22 cellular contexts compared by ENCODE assay signal in the genomic region with DNA sequence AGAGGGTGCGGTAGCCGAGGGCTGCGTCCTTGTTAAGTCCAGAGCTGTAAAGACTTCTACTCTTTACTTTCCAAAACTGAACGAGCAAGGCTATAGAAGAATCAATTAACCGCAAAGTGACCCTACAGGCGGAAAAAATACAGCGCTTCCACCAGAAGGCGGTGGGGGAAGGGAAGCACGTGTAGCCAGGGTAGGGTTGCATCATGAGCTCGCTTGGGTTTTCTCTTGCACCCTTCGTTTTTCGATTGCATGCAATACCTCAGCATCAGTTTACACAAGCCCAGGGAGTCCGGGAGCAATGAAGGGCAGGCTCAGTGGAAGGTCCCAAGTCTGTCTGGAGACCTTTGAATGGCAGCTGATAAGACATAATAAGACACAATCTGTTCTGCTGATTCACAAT. TPM values are rescaled to one million over a fixed set of nuclear protein-coding genes. Genes with fewer than 3 reads are reported as not detected.
DNase-seq lines count a peak whose midpoint lies in the region; TF ChIP-seq lines count a peak whose summit lies in the region.
"Had no signal": no experiment of that assay in that cellular context is flagged by ENCODE, and none has a peak within 500 bp of the region (broad histone marks: within the 10 kb centered on the region; RNA-seq: fewer than 3 reads in every experiment).

No MANE protein-coding gene starts in this region.

- peak overlapping the region; percentile 43 for H3K4me2 ChIP-seq in neuronal stem cell (ENCODE audit: insufficient read depth, low read length, poor library complexity, severe bottlenecking)

- no peak overlapping the region for H3K4me3 ChIP-seq in neuronal stem cell (ENCODE audit: low read length in 2 of 2)
- H3K4me3 ChIP-seq: GM12878, sigmoid colon had no signal

- H3K27me3 Mint-ChIP-seq in endothelial cell (ENCODE audit: unreplicated experiment), result peaks cover 2% of the 10 kb centered on the region

- peaks cover 0 to 5% of the 10 kb centered on the region in 2 donors for H3K4me1 ChIP-seq in neuronal stem cell (ENCODE audit: control insufficient read depth in 2 of 2, insufficient read depth in 1 of 2, low read depth in 1 of 2, low read length in 2 of 2)

- peaks cover 1% of the 10 kb centered on the region for H3K79me1 ChIP-seq in neuronal stem cell (ENCODE audit: low read depth, low read length)

- no peak overlapping the region for H2AFZ ChIP-seq in neuronal stem cell (ENCODE audit: low read length)

- no peak overlapping the region for H2BK5ac ChIP-seq in neuronal stem cell (ENCODE audit: low read length)

- peaks cover 3% of the 10 kb centered on the region for H3K4me1 Mint-ChIP-seq in endothelial cell (ENCODE audit: unreplicated experiment)
- H3K4me1 Mint-ChIP-seq: immature natural killer cell, mesothelial cell of epicardium had no signal

- H3K4ac ChIP-seq in neuronal stem cell (ENCODE audit: low read length), result no peak overlapping the region

- no peak overlapping the region for H3K23ac ChIP-seq in neuronal stem cell (ENCODE audit: low read depth, low read length, poor library complexity)

- H3K36me3 ChIP-seq in neuronal stem cell (replicated peaks in 1 of 2; ENCODE audit: control insufficient read depth in 2 of 2, insufficient read depth in 2 of 2, low read length in 2 of 2), result no peaks in the 10 kb centered on the region
- H3K36me3 ChIP-seq: gastroesophageal sphincter, neutrophil, sigmoid colon had no signal

- no peak overlapping the region for H3K14ac ChIP-seq in neuronal stem cell (ENCODE audit: low read length)

- H3K9me3 ChIP-seq in neuronal stem cell (replicated peaks in 1 of 2; ENCODE audit: control insufficient read depth in 2 of 2, insufficient read depth in 1 of 2, low read depth in 1 of 2, low read length in 2 of 2), result no peaks in the 10 kb centered on the region
- H3K9me3 ChIP-seq: gastroesophageal sphincter, neutrophil, sigmoid colon had no signal

- no peak overlapping the region for H3K27ac Mint-ChIP-seq in endothelial cell (ENCODE audit: unreplicated experiment)
- H3K27ac Mint-ChIP-seq: activated naive CD8-positive, alpha-beta T cell treated with anti-CD3 and anti-CD28 coated beads, Interleukin-2, amount 10 ng/mL, durations not matched to agents 7 days and 5 days; immature natural killer cell; mesothelial cell of epicardium had no signal

- H4K8ac ChIP-seq in neuronal stem cell (ENCODE audit: low read depth, low read length), result no peak overlapping the region

- H2BK120ac ChIP-seq in neuronal stem cell (ENCODE audit: low read depth, low read length), result no peak overlapping the region

- no peaks in the 10 kb centered on the region for H3K9me3 Mint-ChIP-seq in endothelial cell (ENCODE audit: unreplicated experiment)
- H3K9me3 Mint-ChIP-seq: activated naive CD8-positive, alpha-beta T cell treated with anti-CD3 and anti-CD28 coated beads, Interleukin-2, amount 10 ng/mL, durations not matched to agents 7 days and 5 days; immature natural killer cell; mesothelial cell of epicardium had no signal

- TF ChIP-seq CTCF in endothelial cell (IDR thresholded peaks at IDR 0.05; ENCODE audit: unreplicated experiment), result no peak

- H3K27ac ChIP-seq in neuronal stem cell (replicated peaks; ENCODE audit: low read length), result peak overlapping the region; percentile 63
- H3K27ac ChIP-seq: gastroesophageal sphincter, neutrophil, sigmoid colon had no signal

- no peak overlapping the region for H2BK15ac ChIP-seq in neuronal stem cell (ENCODE audit: low read length)

- DNase-seq in DMS79 (lab: John Stamatoyannopoulos, UW) (peak; percentile 38), RPMI8226 (peak; percentile 78), endothelial cell (ENCODE audit: low spot score) (peak; percentile 15), neuronal stem cell (ENCODE audit: low spot score) (no peak), NCI-H82 treated with DMSO at 0.1 percent for 48 hours (lab: John Stamatoyannopoulos, UW; ENCODE audit: unreplicated experiment) (no peak), cardiac septum (ENCODE audit: low spot score) (no peak), islet precursor cell (no peak)
- no peak for DNase-seq in stimulated activated naive CD4-positive, alpha-beta T cell treated with Interleukin-2 at 50 U/mL for 16 hours (lab: John Stamatoyannopoulos, UW)
- DNase-seq: activated naive CD8-positive, alpha-beta T cell treated with anti-CD3 and anti-CD28 coated beads, Interleukin-2, amount 10 ng/mL, durations not matched to agents 7 days and 5 days; HCEC 1CT; immature natural killer cell; IMR-90; NCI-H2107; NCI-H774; sigmoid colon; stimulated activated CD4-positive, alpha-beta T cell treated with anti-CD3 and anti-CD28 coated beads, Interleukin-4, amount 100 ng/mL, for 1 hour had no signal

- H3K36me3 Mint-ChIP-seq in endothelial cell (ENCODE audit: low read depth, unreplicated experiment), result no peaks in the 10 kb centered on the region
- H3K36me3 Mint-ChIP-seq: activated naive CD8-positive, alpha-beta T cell treated with anti-CD3 and anti-CD28 coated beads, Interleukin-2, amount 10 ng/mL, durations not matched to agents 7 days and 5 days; immature natural killer cell; mesothelial cell of epicardium had no signal

- no peak overlapping the region for H2BK12ac ChIP-seq in neuronal stem cell (ENCODE audit: low read length)

- H3K9ac ChIP-seq in neuronal stem cell (ENCODE audit: low read depth, low read length, poor library complexity), result no peak overlapping the region

- no peak overlapping the region for H4K91ac ChIP-seq in neuronal stem cell (ENCODE audit: low read depth, low read length, poor library complexity)

- H3K18ac ChIP-seq in neuronal stem cell (ENCODE audit: low read length), result no peak overlapping the region

- intact Hi-C loops in cardiac septum (cut with DNase I), result no loop called here

- H3K4me3 Mint-ChIP-seq in endothelial cell (ENCODE audit: unreplicated experiment), result peak overlapping the region; percentile 83
- H3K4me3 Mint-ChIP-seq: mesothelial cell of epicardium had no signal

- no peak overlapping the region for H2AK5ac ChIP-seq in neuronal stem cell (ENCODE audit: low read depth, low read length)

- H3K27me3 ChIP-seq in neuronal stem cell (ENCODE audit: control insufficient read depth in 3 of 3, insufficient read depth in 3 of 3, low read depth in 1 of 3, low read length in 3 of 3), result no peaks in the 10 kb centered on the region

- no CpG with 5 or more reads among the region's 13 CpGs for WGBS in neuronal stem cell (ENCODE audit: extremely low coverage in 2 of 2, insufficient read length in 2 of 2, insufficient replicate concordance in 1 of 2), 2 donors

RNA-seq across cellular contexts. Expression of gene TBL1Y, which starts 1.3 kb away (rescaled TPM):
- total RNA-seq in endothelial cell (ENCODE audit: unreplicated experiment), result 0.97 TPM
- 1.7 TPM for polyA plus RNA-seq in neuronal stem cell (2013, experiment 1 of 2)
- 1.9 TPM for polyA plus RNA-seq in neuronal stem cell (2013, experiment 2 of 2)
- not detected for total RNA-seq in cardiac septum
- total RNA-seq: GM12878, IMR-90, mesothelial cell of epicardium, RPMI7951, ureter had no signal
- polyA plus RNA-seq: GM12878, immature natural killer cell, IMR-90 had no signal

RNA-seq across cellular contexts. Expression of gene AMELY, which starts 2.4 kb away (rescaled TPM):
- total RNA-seq in endothelial cell (ENCODE audit: unreplicated experiment), result not detected
- not detected for polyA plus RNA-seq in neuronal stem cell (2013, experiment 1 of 2)
- 0.15 TPM for polyA plus RNA-seq in neuronal stem cell (2013, experiment 2 of 2)
- total RNA-seq in cardiac septum, result not detected
- total RNA-seq: activated naive CD8-positive, alpha-beta T cell treated with anti-CD3 and anti-CD28 coated beads, Interleukin-2, amount 10 ng/mL, durations not matched to agents 7 days and 5 days; gastroesophageal sphincter; GM12878; IMR-90; mesothelial cell of epicardium; RPMI7951; sigmoid colon; ureter had no signal
- polyA plus RNA-seq: GM12878, immature natural killer cell, IMR-90, sigmoid colon had no signal

Comparison
In these comparisons a context has a peak if more than half of its experiments do, and no peak if none do; other contexts are left out.
1. DNase-seq: peak in DMS79 (single experiment), RPMI8226 (single experiment) and endothelial cell (single experiment); none in neuronal stem cell (single experiment), stimulated activated naive CD4-positive, alpha-beta T cell treated with Interleukin-2 at 50 U/mL for 16 hours (single experiment), NCI-H82 treated with DMSO at 0.1 percent for 48 hours (single experiment), cardiac septum (single experiment) and islet precursor cell (single experiment).